ENCODE assay signal across 1 cellular context in the genomic region with DNA sequence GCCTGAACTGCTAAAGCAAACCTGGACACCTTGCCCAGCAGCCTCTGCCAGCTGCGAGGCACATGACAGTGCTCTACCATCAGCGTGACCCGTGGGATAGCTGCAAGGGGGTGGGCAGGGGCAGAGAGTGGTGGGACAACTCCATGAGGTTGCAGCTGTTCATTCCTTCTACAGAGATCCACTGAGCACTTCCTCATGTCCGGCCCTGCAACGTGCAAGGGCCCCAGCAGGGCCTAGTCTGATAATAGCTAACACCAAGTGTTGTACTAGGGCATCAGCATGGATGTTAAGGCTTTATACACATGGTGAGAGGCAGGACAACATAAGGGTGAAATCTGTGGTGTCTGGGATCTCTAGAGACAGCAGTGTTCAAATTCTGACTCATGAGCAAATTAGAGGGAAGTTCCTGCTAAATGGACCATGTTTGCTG.
TF ChIP-seq lines count a peak whose summit lies in the region.

No MANE protein-coding gene starts in this region.

TF ChIP-seq in IMR-90, 13 proteins besides CTCF, POLR2A, EP300 and RAD21 (continued from another document):
- TF ChIP-seq NFE2L2 (IDR thresholded peaks at IDR 0.05; ENCODE audit: low read depth, low read length): no peak
- no peak for TF ChIP-seq MXI1 (IDR thresholded peaks at IDR 0.05; ENCODE audit: borderline replicate concordance, low read depth, low read length)
- no peak for TF ChIP-seq RFX5 (IDR thresholded peaks at IDR 0.05; ENCODE audit: low read depth, low read length)
- TF ChIP-seq BHLHE40 (IDR thresholded peaks at IDR 0.05; ENCODE audit: low read depth, low read length): no peak
- no peak for TF ChIP-seq SMC3 (IDR thresholded peaks at IDR 0.05; ENCODE audit: low read depth, low read length)
- TF ChIP-seq CHD1 (IDR thresholded peaks at IDR 0.05; ENCODE audit: low read depth, low read length): no peak
- TF ChIP-seq MAZ (IDR thresholded peaks at IDR 0.05; ENCODE audit: borderline replicate concordance, low read depth, low read length): no peak
